8 cellular contexts compared by ENCODE assay signal in the genomic region with DNA sequence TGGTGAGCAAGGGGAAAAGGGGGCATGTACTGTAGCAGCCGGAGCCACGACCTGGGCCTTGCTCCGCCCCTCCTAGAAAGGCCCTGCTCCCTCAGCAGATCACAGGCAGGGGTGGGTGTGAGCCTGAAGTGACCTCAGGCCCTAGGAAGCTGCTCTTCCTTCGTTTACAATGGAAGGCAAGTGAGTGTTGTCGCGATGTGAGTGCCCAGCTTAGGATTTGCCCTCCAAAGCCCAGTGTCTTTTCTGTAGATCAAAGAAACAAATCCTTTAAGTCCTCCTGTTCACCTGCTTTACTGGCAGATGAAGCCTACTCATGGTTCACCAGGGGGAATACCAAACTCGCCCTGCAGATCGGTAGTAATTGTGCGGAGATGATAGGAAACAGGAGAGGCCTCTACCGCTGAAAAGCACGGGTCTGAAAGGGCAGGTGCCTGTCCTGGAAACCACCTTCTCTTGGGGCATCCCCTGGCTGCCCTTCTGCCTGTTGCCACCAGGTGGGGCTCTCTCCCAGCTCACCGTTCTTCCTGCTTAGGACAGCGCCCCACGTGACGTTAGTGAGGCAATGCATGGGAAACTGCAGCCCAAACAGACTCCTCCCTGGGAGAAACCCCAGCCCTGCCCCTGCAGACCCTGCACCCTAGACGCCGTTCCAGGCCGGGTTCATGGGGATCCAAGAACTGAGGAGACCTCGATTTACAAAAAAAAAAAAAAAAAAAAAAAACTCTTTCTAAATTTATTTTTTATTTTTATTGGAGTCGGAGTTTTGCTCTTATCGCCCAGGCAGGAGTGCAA. TPM values are rescaled to one million over a fixed set of nuclear protein-coding genes. Genes with fewer than 3 reads are reported as not detected.
DNase-seq lines count a peak whose midpoint lies in the region; ATAC-seq lines count a peak whose summit lies in the region.

No MANE protein-coding gene starts in this region.

- peak overlapping the region; percentile 97 for H3K27ac ChIP-seq in CD4-positive, CD25-positive, alpha-beta regulatory T cell (ENCODE audit: insufficient read depth, low read length, poor library complexity, severe bottlenecking)

- peaks cover 9% of the 10 kb centered on the region for H3K4me1 ChIP-seq in CD4-positive, CD25-positive, alpha-beta regulatory T cell (ENCODE audit: control insufficient read depth, insufficient read depth, low read length, poor library complexity, severe bottlenecking)

- H3K4me3 Mint-ChIP-seq in CD4-positive, CD25-positive, alpha-beta regulatory T cell: peak overlapping the region; percentile 0 to 43 (median 4)

- ATAC-seq in CD4-positive, CD25-positive, alpha-beta regulatory T cell (ENCODE audit: low read depth in 2 of 2): peak; percentile 95 to 97
- peak; percentile 83 for ATAC-seq in GM19395 (IDR thresholded peaks at IDR 0.05; ENCODE audit: unreplicated experiment)
- peak; percentile 72 for ATAC-seq in HG03520 (IDR thresholded peaks at IDR 0.05; ENCODE audit: unreplicated experiment)

- H3K4me3 ChIP-seq in CD4-positive, CD25-positive, alpha-beta regulatory T cell (ENCODE audit: low read depth, low read length): no peak overlapping the region

- peaks cover 4% of the 10 kb centered on the region for H3K27me3 Mint-ChIP-seq in CD4-positive, CD25-positive, alpha-beta regulatory T cell

- no peaks in the 10 kb centered on the region for H3K27me3 ChIP-seq in CD4-positive, CD25-positive, alpha-beta regulatory T cell (ENCODE audit: control insufficient read depth, insufficient read depth, low read length)

- H3K9me3 ChIP-seq in CD4-positive, CD25-positive, alpha-beta regulatory T cell (ENCODE audit: control insufficient read depth in 2 of 2, low read length in 2 of 2): no peaks in the 10 kb centered on the region

- peaks cover 40% of the 10 kb centered on the region for H3K36me3 Mint-ChIP-seq in CD4-positive, CD25-positive, alpha-beta regulatory T cell

- no peaks in the 10 kb centered on the region for H3K9me3 Mint-ChIP-seq in CD4-positive, CD25-positive, alpha-beta regulatory T cell

- peak overlapping the region; percentile 88 to 97 (median 92) for H3K27ac Mint-ChIP-seq in CD4-positive, CD25-positive, alpha-beta regulatory T cell

- H3K36me3 ChIP-seq in CD4-positive, CD25-positive, alpha-beta regulatory T cell (ENCODE audit: control insufficient read depth, insufficient read depth, low read length): peaks cover 68% of the 10 kb centered on the region

- DNase-seq in CD4-positive, CD25-positive, alpha-beta regulatory T cell: peak; percentile 90 to 96 (median 92)
- DNase-seq in NCI-H524 (lab: John Stamatoyannopoulos, UW): peak; percentile 61 to 88
- DNase-seq in activated CD4-positive, alpha-beta T cell treated with anti-CD3 and anti-CD28 coated beads for 24 hours (ENCODE audit: low read depth in 2 of 2): peak; percentile 87 to 93
- DNase-seq in cerebellar nuclear complex (lab: John Stamatoyannopoulos, UW): peak; percentile 54 to 78
- DNase-seq in left kidney (ENCODE audit: low read depth, low spot score): peak; percentile 97
- peak; percentile 94 for DNase-seq in stimulated activated CD4-positive, alpha-beta T cell treated with anti-CD3 and anti-CD28 coated beads, Interleukin-4, amount 100 ng/mL, for 24 hours

- peaks cover 0 to 24% (median 19%) of the 10 kb centered on the region in 4 donors for H3K4me1 Mint-ChIP-seq in CD4-positive, CD25-positive, alpha-beta regulatory T cell

RNA-seq across cellular contexts. Expression of a gene that starts 34.9 kb away (rescaled TPM):
- total RNA-seq in CD4-positive, CD25-positive, alpha-beta regulatory T cell: 42.1 TPM
- polyA plus RNA-seq in CD4-positive, CD25-positive, alpha-beta regulatory T cell: 1 to 10 TPM; 2.5 to 3.8 (median 3.3) TPM

RNA-seq across cellular contexts. Expression of a gene that starts 45.9 kb away (rescaled TPM):
- 79.6 TPM for total RNA-seq in CD4-positive, CD25-positive, alpha-beta regulatory T cell
- polyA plus RNA-seq in CD4-positive, CD25-positive, alpha-beta regulatory T cell: 10 to 100 TPM; 13.1 to 19.6 (median 15.1) TPM

RNA-seq across cellular contexts. Expression of a gene that starts 55.4 kb away (rescaled TPM):
- 4.5 TPM for total RNA-seq in CD4-positive, CD25-positive, alpha-beta regulatory T cell
- polyA plus RNA-seq in CD4-positive, CD25-positive, alpha-beta regulatory T cell: not detected
